In genomic region chr4:100631281-100631968, GRCh38 we compare ENCODE assay signal across 29 cellular contexts.
"Had no signal": no experiment of that assay in that cellular context is flagged by ENCODE, and none has a peak within 500 bp of the region (broad histone marks: within the 10 kb centered on the region; RNA-seq: fewer than 3 reads in every experiment).

No MANE protein-coding gene starts in this region.

- H3K36me3 Mint-ChIP-seq: activated CD4-positive, alpha-beta memory T cell treated with anti-CD3 and anti-CD28 coated beads for 36 hours; T-cell had no signal

- DNase-seq: activated CD4-positive, alpha-beta memory T cell treated with anti-CD3 and anti-CD28 coated beads for 36 hours; activated CD4-positive, alpha-beta T cell treated with anti-CD3 and anti-CD28 coated beads, Interleukin-2, amount 10 ng/mL, durations not matched to agents 7 days and 5 days; activated CD4-positive, CD25-positive, alpha-beta regulatory T cell; activated CD8-positive, alpha-beta memory T cell treated with anti-CD3 and anti-CD28 coated beads for 24 hours; activated effector memory CD4-positive, alpha-beta T cell treated with anti-CD3 and anti-CD28 coated beads, Interleukin-2, amount 50 U/mL, for 16 hours; activated naive CD4-positive, alpha-beta T cell treated with Interleukin-2 at 50 U/mL for 16 hours; activated naive CD8-positive, alpha-beta T cell treated with anti-CD3 and anti-CD28 coated beads, Interleukin-2, amount 50 U/mL, for 24 hours; activated T-cell treated with anti-CD3 and anti-CD28 coated beads, Interleukin-2, amount 50 U/mL, for 4 hours; amniotic stem cell; brain microvascular endothelial cell; MM.1S; NCI-H1417; NCI-H1930; NCI-H2171 treated with DMSO at 0.1 percent for 48 hours; NCI-H226; NCI-H526; NCI-H774; NK-92 treated with Interleukin-12 subunit alpha and Interleukin-12 subunit beta, amount 100 ng/mL, for 24 hours; OCI-M1; RPMI8226; T-cell; T-helper 2 cell; T1000 had no signal

- H3K27ac Mint-ChIP-seq: activated CD4-positive, alpha-beta memory T cell treated with anti-CD3 and anti-CD28 coated beads for 36 hours; activated CD4-positive, alpha-beta T cell treated with anti-CD3 and anti-CD28 coated beads, Interleukin-2, amount 10 ng/mL, durations not matched to agents 7 days and 5 days; activated naive CD4-positive, alpha-beta T cell treated with anti-CD3 and anti-CD28 coated beads, Interleukin-2, amount 50 U/mL, for 72 hours; activated naive CD8-positive, alpha-beta T cell treated with anti-CD3 and anti-CD28 coated beads, Interleukin-2, amount 50 U/mL, for 24 hours; T-cell had no signal

- H3K4me3 ChIP-seq: SK-N-MC had no signal

- H3K27me3 ChIP-seq: brain microvascular endothelial cell had no signal

- H3K36me3 ChIP-seq: brain microvascular endothelial cell had no signal

- ATAC-seq: activated naive CD4-positive, alpha-beta T cell treated with anti-CD3 and anti-CD28 coated beads, Interleukin-2, amount 50 U/mL, for 72 hours; activated naive CD8-positive, alpha-beta T cell treated with anti-CD3 and anti-CD28 coated beads, Interleukin-2, amount 50 U/mL, for 24 hours; activated T-cell treated with anti-CD3 and anti-CD28 coated beads, Interleukin-2, amount 50 U/mL, for 4 hours; Panc1; Right ventricle myocardium inferior; T-cell had no signal

- H3K4me3 Mint-ChIP-seq: activated CD4-positive, alpha-beta memory T cell treated with anti-CD3 and anti-CD28 coated beads for 36 hours; activated CD4-positive, alpha-beta T cell treated with anti-CD3 and anti-CD28 coated beads, Interleukin-2, amount 10 ng/mL, durations not matched to agents 7 days and 5 days; activated naive CD8-positive, alpha-beta T cell treated with anti-CD3 and anti-CD28 coated beads, Interleukin-2, amount 50 U/mL, for 24 hours; activated T-cell treated with anti-CD3 and anti-CD28 coated beads, Interleukin-2, amount 50 U/mL, for 4 hours; T-cell had no signal

- H3K9me3 Mint-ChIP-seq: activated CD4-positive, alpha-beta memory T cell treated with anti-CD3 and anti-CD28 coated beads for 36 hours; activated CD4-positive, alpha-beta T cell treated with anti-CD3 and anti-CD28 coated beads, Interleukin-2, amount 10 ng/mL, durations not matched to agents 7 days and 5 days; activated naive CD4-positive, alpha-beta T cell treated with anti-CD3 and anti-CD28 coated beads, Interleukin-2, amount 50 U/mL, for 72 hours; activated T-cell treated with anti-CD3 and anti-CD28 coated beads, Interleukin-2, amount 50 U/mL, for 4 hours; T-cell had no signal

- FAIRE-seq: astrocyte, TTC549 had no signal

- H3K27ac ChIP-seq: brain microvascular endothelial cell, SK-N-MC had no signal

- H3K27me3 Mint-ChIP-seq: activated CD4-positive, alpha-beta memory T cell treated with anti-CD3 and anti-CD28 coated beads for 36 hours; activated CD4-positive, alpha-beta T cell treated with anti-CD3 and anti-CD28 coated beads, Interleukin-2, amount 10 ng/mL, durations not matched to agents 7 days and 5 days; activated naive CD8-positive, alpha-beta T cell treated with anti-CD3 and anti-CD28 coated beads, Interleukin-2, amount 50 U/mL, for 24 hours; T-cell had no signal

- H3K4me1 Mint-ChIP-seq: activated CD4-positive, alpha-beta T cell treated with anti-CD3 and anti-CD28 coated beads, Interleukin-2, amount 10 ng/mL, durations not matched to agents 7 days and 5 days; activated naive CD8-positive, alpha-beta T cell treated with anti-CD3 and anti-CD28 coated beads, Interleukin-2, amount 50 U/mL, for 24 hours; T-cell had no signal
